8 cellular contexts compared by ENCODE assay signal in the genomic region with DNA sequence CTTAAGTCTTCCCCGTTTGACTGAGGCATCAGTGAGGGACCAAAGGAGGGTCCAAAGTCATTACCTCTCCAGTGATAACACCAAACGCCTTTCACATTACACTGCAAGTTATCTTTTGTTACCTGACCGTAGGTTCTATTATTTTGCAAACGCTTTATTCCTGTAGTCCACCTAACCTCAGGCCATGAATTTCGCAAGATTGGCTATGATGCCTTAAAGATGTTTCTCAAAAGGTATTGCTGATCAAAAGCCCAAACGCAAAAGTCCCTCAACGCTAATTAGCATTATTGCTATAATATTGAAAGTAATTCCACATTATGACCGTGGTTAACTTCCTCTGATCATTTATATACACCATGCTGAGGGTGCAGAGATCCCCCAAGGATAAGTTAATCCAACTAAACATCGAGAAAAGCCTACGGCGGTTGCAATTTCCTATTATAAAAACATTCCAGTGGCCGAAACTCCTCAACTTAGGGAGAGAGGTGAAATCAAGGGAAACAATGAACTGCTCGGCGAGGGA. TPM values are rescaled to one million over a fixed set of nuclear protein-coding genes. Genes with fewer than 3 reads are reported as not detected.
DNase-seq lines count a peak whose midpoint lies in the region; ATAC-seq and TF ChIP-seq lines count a peak whose summit lies in the region.

No MANE protein-coding gene starts in this region.

- H3K4me1 ChIP-seq in OCI-LY1 (ENCODE audit: insufficient read depth, low read length, severe bottlenecking) (peaks cover 19% of the 10 kb centered on the region), trophoblast cell (ENCODE audit: control insufficient read depth in 1 of 2, insufficient read depth in 2 of 2, low read length in 2 of 2) (no peaks in the 10 kb centered on the region)

- H3K4me3 ChIP-seq in OCI-LY1 (ENCODE audit: low read depth, low read length, poor library complexity, severe bottlenecking) (peak overlapping the region; percentile 90), trophoblast cell (ENCODE audit: low read depth, low read length) (peak overlapping the region; percentile 80)

- no peaks in the 10 kb centered on the region for H3K9me2 ChIP-seq in OCI-LY1 (ENCODE audit: low read depth, low read length)

- H2BK12ac ChIP-seq in trophoblast cell (ENCODE audit: low read length): no peak overlapping the region

- H3K4me2 ChIP-seq in OCI-LY1 (ENCODE audit: low read length) (peak overlapping the region; percentile 95), trophoblast cell (ENCODE audit: low read length) (peak overlapping the region; percentile 82)

- no peaks in the 10 kb centered on the region for H3F3A ChIP-seq in OCI-LY1 (ENCODE audit: insufficient read depth, low read length)

- H3K27ac ChIP-seq in OCI-LY1 (ENCODE audit: low read depth, low read length, poor library complexity, severe bottlenecking) (peak overlapping the region; percentile 52), epithelial cell of prostate (peak overlapping the region; percentile 63), trophoblast cell (ENCODE audit: low read depth, low read length) (peak overlapping the region; percentile 78)

- H3K9me3 ChIP-seq in OCI-LY1 (ENCODE audit: low read length) (no peaks in the 10 kb centered on the region), trophoblast cell (ENCODE audit: insufficient read depth, low read depth, low read length) (no peaks in the 10 kb centered on the region)

- H3K27me3 ChIP-seq in OCI-LY1 (ENCODE audit: insufficient read depth, low read length) (no peaks in the 10 kb centered on the region), trophoblast cell (ENCODE audit: insufficient read depth, low read length) (no peaks in the 10 kb centered on the region)

- H2AFZ ChIP-seq in OCI-LY1 (ENCODE audit: low read length) (no peak overlapping the region), trophoblast cell (ENCODE audit: insufficient read depth, low read length, poor library complexity) (peak overlapping the region; percentile 53)

- H3K18ac ChIP-seq in trophoblast cell (ENCODE audit: low read length): no peak overlapping the region

- peak overlapping the region; percentile 94 for H3K9ac ChIP-seq in OCI-LY1 (ENCODE audit: low read length)
- peak overlapping the region; percentile 83 for H3K9ac ChIP-seq in trophoblast cell (ENCODE audit: low read length)

- ATAC-seq in GM21390 (IDR thresholded peaks at IDR 0.05; ENCODE audit: unreplicated experiment): no peak

- H2BK5ac ChIP-seq in trophoblast cell (ENCODE audit: low read depth, low read length, poor library complexity): peak overlapping the region; percentile 18

- WGBS in trophoblast cell (ENCODE audit: extremely low coverage, insufficient coverage, insufficient read length): no CpG with 5 or more reads among the region's 14 CpGs

- H3K36me3 ChIP-seq in OCI-LY1 (ENCODE audit: insufficient read depth, low read length) (peaks cover 34% of the 10 kb centered on the region), trophoblast cell (ENCODE audit: control insufficient read depth in 1 of 2, insufficient read depth in 2 of 2, low read length in 2 of 2) (peaks cover 8 to 14% of the 10 kb centered on the region in 2 experiments)

- H3K79me2 ChIP-seq in OCI-LY1 (ENCODE audit: insufficient read depth, low read length) (peaks cover 40% of the 10 kb centered on the region), trophoblast cell (ENCODE audit: control insufficient read depth, insufficient read depth, low read length, poor library complexity) (peaks cover 4% of the 10 kb centered on the region)

- H4K20me1 ChIP-seq in OCI-LY1 (ENCODE audit: insufficient read depth, low read length): no peaks in the 10 kb centered on the region

- no peak for TF ChIP-seq CTCF in OCI-LY1 (IDR thresholded peaks at IDR 0.05; ENCODE audit: low read length)

- peak overlapping the region; percentile 41 for H3K4ac ChIP-seq in trophoblast cell (ENCODE audit: low read depth, low read length)

- H4K12ac ChIP-seq in trophoblast cell (ENCODE audit: low read depth, low read length): no peak overlapping the region

- peak overlapping the region; percentile 67 for H3K14ac ChIP-seq in trophoblast cell (ENCODE audit: low read length)

- peaks cover 4% of the 10 kb centered on the region for H3K79me1 ChIP-seq in trophoblast cell (ENCODE audit: low read length)

- no peak overlapping the region for H2AK5ac ChIP-seq in trophoblast cell (ENCODE audit: low read length)

- peak overlapping the region; percentile 53 for H4K91ac ChIP-seq in trophoblast cell (ENCODE audit: low read depth, low read length)

- no peak overlapping the region for H3K23ac ChIP-seq in trophoblast cell (ENCODE audit: low read length)

- DNase-seq in NOMO-1 treated with DMSO at 0.1 percent for 48 hours (lab: John Stamatoyannopoulos, UW; ENCODE audit: unreplicated experiment): peak; percentile 13
- DNase-seq in NOMO-1 (lab: John Stamatoyannopoulos, UW; ENCODE audit: unreplicated experiment in 2 of 2): no peak
- no peak for DNase-seq in epithelial cell of prostate (ENCODE audit: low read depth, low spot score)
- DNase-seq in trophoblast cell: peak in 1 of 2 donors; percentile 11
- DNase-seq in NCI-H2081 treated with DMSO at 0.1 percent for 48 hours (lab: John Stamatoyannopoulos, UW): no peak
- no peak for DNase-seq in NCI-H345 (lab: John Stamatoyannopoulos, UW)

- H2BK120ac ChIP-seq in trophoblast cell (ENCODE audit: insufficient read depth, low read length, poor library complexity): peak overlapping the region; percentile 29

- H4K8ac ChIP-seq in trophoblast cell (ENCODE audit: low read depth, low read length): peak overlapping the region; percentile 92

RNA-seq across cellular contexts. Expression of a gene that starts 0.6 kb away (rescaled TPM):
- polyA plus RNA-seq in trophoblast cell (2013): 8.5 and 9.0 TPM in 2 replicates

RNA-seq across cellular contexts. Expression of a gene that starts 56.2 kb away (rescaled TPM):
- polyA plus RNA-seq in trophoblast cell (2013): 7.6 and 9.3 TPM in 2 replicates
